ENCODE assay signal across 17 cellular contexts in the genomic region with DNA sequence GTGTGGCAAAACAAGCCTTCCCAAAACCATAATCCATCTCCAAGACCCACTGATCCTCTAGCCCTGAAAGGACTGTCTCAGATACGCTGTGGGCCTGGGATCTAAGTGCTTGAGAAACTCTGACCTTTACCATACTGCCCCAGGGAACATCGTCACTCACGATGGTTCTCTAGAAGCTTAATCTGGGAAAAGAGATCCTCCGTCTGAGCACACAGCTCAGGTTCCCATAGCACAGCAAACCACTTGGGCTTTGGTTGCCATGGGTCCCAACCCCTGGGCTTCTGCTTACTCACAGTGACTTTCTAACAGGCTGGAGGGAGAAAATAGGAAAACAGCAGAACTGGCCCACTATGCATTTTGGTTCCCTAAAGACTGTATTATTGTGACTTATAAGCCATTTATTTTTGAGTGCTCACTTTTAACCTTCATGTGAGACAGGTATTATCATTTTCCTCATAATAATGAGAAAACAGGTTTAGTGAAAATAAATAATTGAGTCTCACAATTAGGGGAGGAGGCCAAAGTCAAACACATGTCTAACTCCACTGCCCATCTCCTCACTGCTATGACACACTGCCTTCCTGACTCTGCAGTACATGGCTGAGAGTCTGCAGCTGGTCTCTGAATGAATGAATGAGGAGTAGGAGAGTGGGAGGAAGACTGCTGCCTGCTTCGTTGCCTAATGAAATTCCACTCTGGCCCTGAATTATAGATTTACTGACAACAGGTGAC. TPM values are rescaled to one million over a fixed set of nuclear protein-coding genes. Genes with fewer than 3 reads are reported as not detected.
DNase-seq lines count a peak whose midpoint lies in the region; TF ChIP-seq lines count a peak whose summit lies in the region.
"Had no signal": no experiment of that assay in that cellular context is flagged by ENCODE, and none has a peak within 500 bp of the region (broad histone marks: within the 10 kb centered on the region; RNA-seq: fewer than 3 reads in every experiment).

No MANE protein-coding gene starts in this region.

- no peaks in the 10 kb centered on the region for H3K9me3 Mint-ChIP-seq in brain
- H3K9me3 Mint-ChIP-seq: activated CD8-positive, alpha-beta T cell treated with anti-CD3 and anti-CD28 coated beads for 36 hours; activated naive CD8-positive, alpha-beta T cell treated with anti-CD3 and anti-CD28 coated beads, Interleukin-2, amount 10 ng/mL, durations not matched to agents 7 days and 5 days; stimulated activated effector memory CD8-positive, alpha-beta T cell treated with anti-CD3 and anti-CD28 coated beads, Interleukin-12 subunit alpha, Interleukin-12 subunit beta, amount 100 ng/mL, for 72 hours had no signal

- no peak for TF ChIP-seq CTCF in brain (conservative IDR thresholded peaks at IDR 0.05)

- H3K4me1 Mint-ChIP-seq in brain: peaks cover 61% of the 10 kb centered on the region
- H3K4me1 Mint-ChIP-seq: activated naive CD8-positive, alpha-beta T cell treated with anti-CD3 and anti-CD28 coated beads, Interleukin-2, amount 10 ng/mL, durations not matched to agents 7 days and 5 days; stimulated activated effector memory CD8-positive, alpha-beta T cell treated with anti-CD3 and anti-CD28 coated beads, Interleukin-12 subunit alpha, Interleukin-12 subunit beta, amount 100 ng/mL, for 72 hours had no signal

- H3K27me3 Mint-ChIP-seq in brain: peaks cover 3% of the 10 kb centered on the region

- H3K36me3 Mint-ChIP-seq in brain: no peaks in the 10 kb centered on the region
- H3K36me3 Mint-ChIP-seq: activated naive CD8-positive, alpha-beta T cell treated with anti-CD3 and anti-CD28 coated beads, Interleukin-2, amount 10 ng/mL, durations not matched to agents 7 days and 5 days; stimulated activated effector memory CD8-positive, alpha-beta T cell treated with anti-CD3 and anti-CD28 coated beads, Interleukin-12 subunit alpha, Interleukin-12 subunit beta, amount 100 ng/mL, for 72 hours had no signal

- H3K4me3 Mint-ChIP-seq in brain: no peak overlapping the region
- H3K4me3 Mint-ChIP-seq: activated CD8-positive, alpha-beta T cell treated with anti-CD3 and anti-CD28 coated beads for 36 hours; activated naive CD8-positive, alpha-beta T cell treated with anti-CD3 and anti-CD28 coated beads, Interleukin-2, amount 10 ng/mL, durations not matched to agents 7 days and 5 days; stimulated activated effector memory CD8-positive, alpha-beta T cell treated with anti-CD3 and anti-CD28 coated beads, Interleukin-12 subunit alpha, Interleukin-12 subunit beta, amount 100 ng/mL, for 72 hours had no signal

- peak; percentile 10 for DNase-seq in NCI-H1436 (lab: John Stamatoyannopoulos, UW)
- DNase-seq in NCI-H1436 treated with DMSO at 0.1 percent for 48 hours (lab: John Stamatoyannopoulos, UW): no peak
- DNase-seq in left kidney (ENCODE audit: low read depth, low spot score): peak; percentile 73
- peak; percentile 71 for DNase-seq in stromal cell of bone marrow (ENCODE audit: low read depth)
- DNase-seq in NOMO-1 treated with dmso at 0.1 percent for 144 hours (lab: John Stamatoyannopoulos, UW; ENCODE audit: unreplicated experiment): no peak
- DNase-seq in activated CD4-positive, CD25-positive, alpha-beta regulatory T cell (lab: John Stamatoyannopoulos, UW): no peak
- DNase-seq in NCI-H748 (lab: John Stamatoyannopoulos, UW; ENCODE audit: unreplicated experiment): no peak
- DNase-seq: activated CD8-positive, alpha-beta T cell treated with anti-CD3 and anti-CD28 coated beads for 36 hours; activated naive CD8-positive, alpha-beta T cell treated with anti-CD3 and anti-CD28 coated beads, Interleukin-2, amount 10 ng/mL, durations not matched to agents 7 days and 5 days; DMS 273 treated with DMSO at 0.1 percent for 48 hours; esophagus squamous epithelium; H7; NCI-H2029; T-helper 1 cell; thyroid gland had no signal

- H3K27ac Mint-ChIP-seq in brain: peak overlapping the region; percentile 42 to 82 (median 73)
- H3K27ac Mint-ChIP-seq: activated CD8-positive, alpha-beta T cell treated with anti-CD3 and anti-CD28 coated beads for 36 hours; activated naive CD8-positive, alpha-beta T cell treated with anti-CD3 and anti-CD28 coated beads, Interleukin-2, amount 10 ng/mL, durations not matched to agents 7 days and 5 days; stimulated activated effector memory CD8-positive, alpha-beta T cell treated with anti-CD3 and anti-CD28 coated beads, Interleukin-12 subunit alpha, Interleukin-12 subunit beta, amount 100 ng/mL, for 72 hours had no signal

RNA-seq across cellular contexts. Expression of gene REEP1, which starts 46.7 kb away (rescaled TPM):
- polyA plus RNA-seq in brain (ENCODE audit: insufficient read depth, low read depth, low replicate concordance): 12.1 TPM

Comparison
In these comparisons a context has a peak if more than half of its experiments do, and no peak if none do; other contexts are left out.
1. DNase-seq: peak in NCI-H1436 (single experiment), left kidney (single experiment) and stromal cell of bone marrow (single experiment); none in NCI-H1436 treated with DMSO at 0.1 percent for 48 hours (single experiment), NOMO-1 treated with dmso at 0.1 percent for 144 hours (single experiment), activated CD4-positive, CD25-positive, alpha-beta regulatory T cell (0 of 4) and NCI-H748 (single experiment).